8 cellular contexts compared by ENCODE assay signal in the genomic region with DNA sequence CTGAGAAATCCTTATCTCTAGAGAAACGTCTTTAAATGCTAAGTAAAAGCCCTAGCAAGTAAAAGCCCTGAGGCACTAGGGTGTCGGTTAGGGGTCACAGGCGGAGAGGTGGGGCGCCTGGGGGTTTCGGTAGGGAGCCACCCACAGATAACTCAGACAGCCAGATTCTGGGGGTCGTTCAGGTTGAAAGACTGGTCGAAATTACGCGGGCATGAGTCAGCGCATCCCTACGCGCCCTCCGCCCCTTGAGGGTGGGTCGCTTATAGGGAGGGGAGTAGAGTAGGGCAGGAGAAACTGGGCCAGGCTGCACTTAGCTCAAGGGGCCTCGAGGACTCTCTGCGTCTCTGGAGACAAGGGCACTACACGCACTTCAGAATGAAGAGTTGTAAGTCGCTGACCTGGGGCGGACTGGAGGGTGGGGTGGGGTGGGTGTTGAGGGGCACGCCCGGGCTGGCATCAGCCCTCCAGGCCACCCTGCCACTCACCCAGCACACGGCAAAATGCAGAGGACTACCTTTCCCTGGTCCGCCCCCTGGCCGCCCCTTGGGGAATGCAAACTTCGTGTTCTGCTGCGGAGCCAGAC. TPM values are rescaled to one million over a fixed set of nuclear protein-coding genes. Genes with fewer than 3 reads are reported as not detected.
DNase-seq lines count a peak whose midpoint lies in the region; ATAC-seq, FAIRE-seq and TF ChIP-seq lines count a peak whose summit lies in the region.

No MANE protein-coding gene starts in this region.

- H2BK5ac ChIP-seq in H1 (ENCODE audit: low read depth, low read length) = peak overlapping the region; percentile 87; the same call in 1 of the 2 replicates

- H3K4me2 ChIP-seq in H1 (ENCODE audit: insufficient read depth in 1 of 2, low read depth in 2 of 2, low read length in 2 of 2) = peak overlapping the region; percentile 92 to 94

- no peak overlapping the region for H4K5ac ChIP-seq in H1 (ENCODE audit: insufficient read length, low read depth, low read length)

- ATAC-seq in mucosa of descending colon (peak; percentile 28), HG02981 (IDR thresholded peaks at IDR 0.05; ENCODE audit: unreplicated experiment) (no peak), GM21619 (IDR thresholded peaks at IDR 0.05; ENCODE audit: unreplicated experiment) (no peak), GM18858 (IDR thresholded peaks at IDR 0.05; ENCODE audit: unreplicated experiment) (no peak)

- H2BK20ac ChIP-seq in H1 (ENCODE audit: low read length) = no peak overlapping the region

- peak; percentile 43 for DNase-seq in NCI-H2029 (lab: John Stamatoyannopoulos, UW)
- no peak for DNase-seq in NCI-H2029 treated with DMSO at 0.1 percent for 48 hours (lab: John Stamatoyannopoulos, UW)
- peak; percentile 48 for DNase-seq in RPMI7951 (ENCODE audit: low read depth)
- DNase-seq in H1 (ENCODE audit: low read depth in 1 of 2, low spot score in 2 of 2) = peak in 1 of 2 experiments; percentile 67
- peak; percentile 38 to 71 (median 55) for DNase-seq in mucosa of descending colon

- H3K56ac ChIP-seq in H1 (replicated peaks; ENCODE audit: insufficient read length, low read depth, low read length) = no peak overlapping the region

- H3K9me3 ChIP-seq in H1 (ENCODE audit: insufficient read depth in 2 of 2, low read depth in 1 of 2, low read length in 1 of 2) (no peaks in the 10 kb centered on the region), mucosa of descending colon (no peaks in the 10 kb centered on the region)

- peak overlapping the region; percentile 66 for H3K27ac ChIP-seq in H1 (ENCODE audit: low read depth, low read length)

- H3K27me3 ChIP-seq in H1 (replicated peaks in 1 of 4; ENCODE audit: control insufficient read depth in 3 of 4, extremely low read depth in 1 of 4, insufficient read depth in 3 of 4, low read length in 3 of 4) = peaks cover 4 to 41% (median 37%) of the 10 kb centered on the region in 4 experiments

- H3K9ac ChIP-seq in H1 (replicated peaks in 1 of 4; ENCODE audit: extremely low read depth in 1 of 4, low read depth in 3 of 4, low read length in 3 of 4) = peak overlapping the region; percentile 65 to 80 (median 73)

- FAIRE-seq in H1 (lab: Jason Lieb, UNC) = no peak

- H3K79me2 ChIP-seq in H1 (ENCODE audit: control insufficient read depth in 1 of 2, insufficient read depth in 2 of 2, low read length in 2 of 2) = peaks cover 0 to 5% of the 10 kb centered on the region in 2 experiments; a peak in 1 of 4 replicates

- POLR2A ChIA-PET in H1 (lab: Charles Lee; ENCODE audit: partially characterized antibody) = interaction anchor here (1.0 to 4.7 kb wide), 7 partner anchors 14 to 43 kb away, joined by 3 to 30 read pairs (median 5); a partner anchor contains a TSS

- peak overlapping the region; percentile 54; the same call in 1 of the 2 replicates for H2AFZ ChIP-seq in H1 (ENCODE audit: low read length)

- CTCF ChIA-PET in H1 (lab: Charles Lee; ENCODE audit: partially characterized antibody) = interaction anchor here (1.0 to 3.3 kb wide), 3 partner anchors 11 to 35 kb away, joined by 3 to 19 read pairs (median 6); a partner anchor contains a TSS

- no peak overlapping the region for H3K14ac ChIP-seq in H1 (ENCODE audit: insufficient read length)

- H4K8ac ChIP-seq in H1 (ENCODE audit: extremely low read depth, insufficient read depth, low read length) = peak overlapping the region; percentile 87; the same call in 1 of the 2 replicates

- peak overlapping the region; percentile 77 to 98 (median 92) for H3K4me3 ChIP-seq in H1 (ENCODE audit: extremely low read depth in 1 of 4, insufficient read depth in 2 of 4, low read depth in 3 of 4, low read length in 4 of 4)
- H3K4me3 ChIP-seq in mucosa of descending colon = peak overlapping the region; percentile 42

- 0 out of 4 replicates have a peak, but pooled peaks of 1 of the 2 experiments have one; percentile 9 for TF ChIP-seq RAD21 in H1 (IDR thresholded peaks at IDR 0.05 in 1 of 2, conservative IDR thresholded peaks at IDR 0.05 in 1 of 2; ENCODE audit: low read depth in 2 of 2, low read length in 2 of 2)

- WGBS in H1 (ENCODE audit: extremely low coverage in 1 of 2, insufficient coverage in 1 of 2, insufficient read length in 1 of 2, insufficient replicate concordance in 2 of 2, low coverage in 1 of 2, low lambda C conversion rate in 2 of 2, missing lambda C conversion rate in 1 of 2), 2 experiments = 3% methylated on average over 22 of the region's 26 CpGs; no CpG with 5 or more reads in 1 of the 2 experiments

- no peak overlapping the region for H3K23ac ChIP-seq in H1 (ENCODE audit: insufficient read length)

- peaks cover 4 to 14% (median 10%) of the 10 kb centered on the region in 4 experiments; a peak in 6 of 8 replicates for H3K36me3 ChIP-seq in H1 (ENCODE audit: control insufficient read depth in 2 of 4, insufficient read depth in 4 of 4, low read length in 3 of 4)
- no peaks in the 10 kb centered on the region for H3K36me3 ChIP-seq in mucosa of descending colon (ENCODE audit: low read depth)

- peak in 2 of 3 experiments; percentile 13 to 24; a peak in 3 of 4 replicates for TF ChIP-seq CTCF in H1 (IDR thresholded peaks at IDR 0.05; ENCODE audit: control extremely low read depth in 1 of 3, insufficient read depth in 1 of 3, low read depth in 1 of 3, low read length in 3 of 3)
- TF ChIP-seq CTCF in mucosa of descending colon (IDR thresholded peaks at IDR 0.05) = no peak

- H3K4me1 ChIP-seq in H1 (replicated peaks in 1 of 4; ENCODE audit: control insufficient read depth in 3 of 4, insufficient read depth in 4 of 4, low read length in 3 of 4) = peaks cover 10 to 28% (median 16%) of the 10 kb centered on the region in 4 experiments
- H3K4me1 ChIP-seq in mucosa of descending colon (ENCODE audit: low read depth) = peaks cover 26% of the 10 kb centered on the region

- peak overlapping the region; percentile 24 for H3K4ac ChIP-seq in H1 (replicated peaks; ENCODE audit: insufficient read length, low read depth, low read length)

- intact Hi-C loops in mucosa of descending colon (cut with DNase I, micrococcal nuclease) = no loop called here

- peak overlapping the region; percentile 29 for H4K91ac ChIP-seq in H1 (replicated peaks; ENCODE audit: insufficient read length, low read length)

- H2BK15ac ChIP-seq in H1 (ENCODE audit: low read length) = 0 out of 2 replicates have a peak overlapping the region, but pooled peaks have one; percentile 10

- H3K79me1 ChIP-seq in H1 (ENCODE audit: low read depth, low read length) = 0 out of 2 replicates have a peak, but pooled peaks cover 3% of the 10 kb centered on the region

- no peak overlapping the region for H2BK120ac ChIP-seq in H1 (replicated peaks; ENCODE audit: low read depth, low read length)

- peak in 1 of 2 experiments; percentile 71; a peak in 1 of 3 replicates for TF ChIP-seq POLR2A in H1 (IDR thresholded peaks at IDR 0.05; ENCODE audit: control extremely low read depth in 1 of 2, low read depth in 2 of 2, low read length in 2 of 2)

- peak overlapping the region; percentile 84 for H3K18ac ChIP-seq in H1 (ENCODE audit: extremely low read depth, low read length)

- H4K20me1 ChIP-seq in H1 (replicated peaks in 1 of 2; ENCODE audit: control insufficient read depth in 1 of 2, insufficient read depth in 2 of 2, low read length in 2 of 2) = no peaks in the 10 kb centered on the region

- H3K23me2 ChIP-seq in H1 (ENCODE audit: low read depth, low read length) = peaks cover 25% of the 10 kb centered on the region

- TF ChIP-seq EP300 in H1 (IDR thresholded peaks at IDR 0.05; ENCODE audit: borderline replicate concordance in 1 of 2, low read depth in 2 of 2, low read length in 2 of 2) = no peak

- 0 out of 2 replicates have a peak overlapping the region, but pooled peaks have one; percentile 43 for H2AK5ac ChIP-seq in H1 (ENCODE audit: low read depth, low read length)

- H2BK12ac ChIP-seq in H1 (ENCODE audit: low read depth, low read length) = peak overlapping the region; percentile 71; the same call in 1 of the 2 replicates

RNA-seq across cellular contexts. Expression of a gene that starts 0.6 kb away (rescaled TPM):
- 22.9 and 25.1 TPM in 2 replicates for total RNA-seq in RPMI7951 (2014; rRNA removed; shearing (Covaris generic))
- total RNA-seq in H1 (2021; fragmentation: NEBNext Ultra II Directional; extraction: Animal tissue kit (Norgen Biotek cat#: 25700)) = 24.1 and 27.9 TPM in 2 replicates
- 39.0 and 39.5 TPM in 2 replicates for polyA plus RNA-seq in H1 (2011; rRNA removed)
- polyA plus RNA-seq in H1 (2011; cell fraction: cytosol; rRNA removed) = 34.9 TPM
- 69.6 TPM for polyA plus RNA-seq in H1 (2011; cell fraction: nucleus; rRNA removed)
- polyA plus RNA-seq in H1 (2012, experiment 1 of 2) = 24.2 to 36.4 TPM (median 28.5 TPM) in 4 replicates
- 31.7 TPM for polyA plus RNA-seq in H1 (2012, experiment 2 of 2)
- polyA plus RNA-seq in H1 (2013, experiment 1 of 2) = 36.6 TPM
- 34.6 TPM for polyA plus RNA-seq in H1 (2013, experiment 2 of 2)
- 18.9 and 51.4 TPM in 2 replicates for polyA minus RNA-seq in H1 (2011; rRNA and poly(A)+ RNA removed)
- polyA minus RNA-seq in H1 (2011; cell fraction: cytosol; rRNA and poly(A)+ RNA removed) = 10.9 TPM
- 18.3 TPM for polyA minus RNA-seq in H1 (2011; cell fraction: nucleus; rRNA and poly(A)+ RNA removed)
- total RNA-seq in mucosa of descending colon = 10 to 100 TPM; 16.8 to 37.2 (median 34.4) TPM

RNA-seq across cellular contexts. Expression of a gene that starts 1.6 kb away (rescaled TPM):
- 0.49 TPM in 1 of 2 replicates, not detected in the other for total RNA-seq in RPMI7951 (2014; rRNA removed; shearing (Covaris generic))
- 2.8 TPM in 2 replicates for total RNA-seq in H1 (2021; fragmentation: NEBNext Ultra II Directional; extraction: Animal tissue kit (Norgen Biotek cat#: 25700))
- 0.71 and 1.4 TPM in 2 replicates for polyA plus RNA-seq in H1 (2011; rRNA removed)
- polyA plus RNA-seq in H1 (2011; cell fraction: cytosol; rRNA removed) = 0.45 TPM
- 1.8 TPM for polyA plus RNA-seq in H1 (2011; cell fraction: nucleus; rRNA removed)
- polyA plus RNA-seq in H1 (2012, experiment 1 of 2) = 1.9 to 2.8 TPM (median 2.2 TPM) in 4 replicates
- polyA plus RNA-seq in H1 (2012, experiment 2 of 2) = 2.5 TPM
- 5.9 TPM for polyA plus RNA-seq in H1 (2013, experiment 1 of 2)
- polyA plus RNA-seq in H1 (2013, experiment 2 of 2) = 5.7 TPM
- polyA minus RNA-seq in H1 (2011; rRNA and poly(A)+ RNA removed) = 0.13 and 0.49 TPM in 2 replicates
- 1.1 TPM for polyA minus RNA-seq in H1 (2011; cell fraction: cytosol; rRNA and poly(A)+ RNA removed)
- polyA minus RNA-seq in H1 (2011; cell fraction: nucleus; rRNA and poly(A)+ RNA removed) = 0.20 TPM
- total RNA-seq in mucosa of descending colon = 1 to 10 TPM in 2 of 3 donors, under 1 TPM in 1; 0.96 to 6.6 (median 2.0) TPM

RNA-seq across cellular contexts. Expression of a gene that starts 11.1 kb away (rescaled TPM):
- 0.59 and 2.8 TPM in 2 replicates for total RNA-seq in RPMI7951 (2014; rRNA removed; shearing (Covaris generic))
- 6.4 and 9.2 TPM in 2 replicates for total RNA-seq in H1 (2021; fragmentation: NEBNext Ultra II Directional; extraction: Animal tissue kit (Norgen Biotek cat#: 25700))
- 5.0 and 8.6 TPM in 2 replicates for polyA plus RNA-seq in H1 (2011; rRNA removed)
- 8.9 TPM for polyA plus RNA-seq in H1 (2011; cell fraction: cytosol; rRNA removed)
- polyA plus RNA-seq in H1 (2011; cell fraction: nucleus; rRNA removed) = 36.7 TPM
- polyA plus RNA-seq in H1 (2012, experiment 1 of 2) = 12.8 to 15.7 TPM (median 13.7 TPM) in 4 replicates
- 4.3 TPM for polyA plus RNA-seq in H1 (2012, experiment 2 of 2)
- polyA plus RNA-seq in H1 (2013, experiment 1 of 2) = 25.0 TPM
- polyA plus RNA-seq in H1 (2013, experiment 2 of 2) = 23.4 TPM
- 0.29 and 0.50 TPM in 2 replicates for polyA minus RNA-seq in H1 (2011; rRNA and poly(A)+ RNA removed)
- polyA minus RNA-seq in H1 (2011; cell fraction: cytosol; rRNA and poly(A)+ RNA removed) = not detected
- 3.6 TPM for polyA minus RNA-seq in H1 (2011; cell fraction: nucleus; rRNA and poly(A)+ RNA removed)
- 10 to 100 TPM; 16.9 to 32.1 (median 21.5) TPM for total RNA-seq in mucosa of descending colon

RNA-seq across cellular contexts. Expression of a gene that starts 22.5 kb away (rescaled TPM):
- total RNA-seq in RPMI7951 (2014; rRNA removed; shearing (Covaris generic)) = 59.4 and 82.3 TPM in 2 replicates
- 96.0 and 101 TPM in 2 replicates for total RNA-seq in H1 (2021; fragmentation: NEBNext Ultra II Directional; extraction: Animal tissue kit (Norgen Biotek cat#: 25700))
- 222 and 287 TPM in 2 replicates for polyA plus RNA-seq in H1 (2011; rRNA removed)
- 133 TPM for polyA plus RNA-seq in H1 (2011; cell fraction: cytosol; rRNA removed)
- polyA plus RNA-seq in H1 (2011; cell fraction: nucleus; rRNA removed) = 189 TPM
- polyA plus RNA-seq in H1 (2012, experiment 1 of 2) = 118 to 136 TPM (median 128 TPM) in 4 replicates
- polyA plus RNA-seq in H1 (2012, experiment 2 of 2) = 145 TPM
- polyA plus RNA-seq in H1 (2013, experiment 1 of 2) = 100 TPM
- 108 TPM for polyA plus RNA-seq in H1 (2013, experiment 2 of 2)
- polyA minus RNA-seq in H1 (2011; rRNA and poly(A)+ RNA removed) = 149 and 233 TPM in 2 replicates
- 107 TPM for polyA minus RNA-seq in H1 (2011; cell fraction: cytosol; rRNA and poly(A)+ RNA removed)
- 64.9 TPM for polyA minus RNA-seq in H1 (2011; cell fraction: nucleus; rRNA and poly(A)+ RNA removed)
- total RNA-seq in mucosa of descending colon = 10 to 100 TPM; 49.0 to 60.1 (median 56.2) TPM

RNA-seq across cellular contexts. Expression of a gene that starts 23.3 kb away (rescaled TPM):
- 14.5 and 15.2 TPM in 2 replicates for total RNA-seq in RPMI7951 (2014; rRNA removed; shearing (Covaris generic))
- total RNA-seq in H1 (2021; fragmentation: NEBNext Ultra II Directional; extraction: Animal tissue kit (Norgen Biotek cat#: 25700)) = 9.4 and 10.9 TPM in 2 replicates
- polyA plus RNA-seq in H1 (2011; rRNA removed) = 5.4 and 5.8 TPM in 2 replicates
- polyA plus RNA-seq in H1 (2011; cell fraction: cytosol; rRNA removed) = 7.0 TPM
- polyA plus RNA-seq in H1 (2011; cell fraction: nucleus; rRNA removed) = 6.1 TPM
- 9.7 to 13.9 TPM (median 10.9 TPM) in 4 replicates for polyA plus RNA-seq in H1 (2012, experiment 1 of 2)
- 16.2 TPM for polyA plus RNA-seq in H1 (2012, experiment 2 of 2)
- polyA plus RNA-seq in H1 (2013, experiment 1 of 2) = 6.4 TPM
- 6.1 TPM for polyA plus RNA-seq in H1 (2013, experiment 2 of 2)
- polyA minus RNA-seq in H1 (2011; rRNA and poly(A)+ RNA removed) = 4.7 and 5.1 TPM in 2 replicates
- polyA minus RNA-seq in H1 (2011; cell fraction: cytosol; rRNA and poly(A)+ RNA removed) = 3.7 TPM
- polyA minus RNA-seq in H1 (2011; cell fraction: nucleus; rRNA and poly(A)+ RNA removed) = 4.1 TPM
- total RNA-seq in mucosa of descending colon = 1 to 10 TPM; 5.0 to 6.8 (median 5.3) TPM
